22 cellular contexts compared by ENCODE assay signal in genomic region chr15:101322016-101322695, GRCh38.
"Had no signal": no experiment of that assay in that cellular context is flagged by ENCODE, and none has a peak within 500 bp of the region (broad histone marks: within the 10 kb centered on the region; RNA-seq: fewer than 3 reads in every experiment).

No MANE protein-coding gene starts in this region.

- ATAC-seq: K562, Right ventricle myocardium inferior, T-cell had no signal

- H3K36me3 ChIP-seq: brain microvascular endothelial cell had no signal

- H3K36me3 Mint-ChIP-seq: activated naive CD4-positive, alpha-beta T cell treated with anti-CD3 and anti-CD28 coated beads, Interleukin-2, amount 10 ng/mL, durations not matched to agents 7 days and 5 days; T-cell had no signal

- H3K4me3 ChIP-seq: K562, SK-N-MC had no signal

- H3K9me3 Mint-ChIP-seq: activated naive CD4-positive, alpha-beta T cell treated with anti-CD3 and anti-CD28 coated beads, Interleukin-2, amount 10 ng/mL, durations not matched to agents 7 days and 5 days; activated naive CD8-positive, alpha-beta T cell treated with anti-CD3 and anti-CD28 coated beads for 36 hours; activated T-cell treated with anti-CD3 and anti-CD28 coated beads, Interleukin-2, amount 50 U/mL, for 72 hours; activated T-helper 2 cell treated with anti-CD3 and anti-CD28 coated beads, Interferon-gamma antibody, Interleukin-2, Interleukin-4, amounts not matched to agents 10 μg/mL and 5 μg/mL and 100 μg/mL, durations not matched to agents 14 hours and 24 hours and 36 hours; T-cell had no signal

- H3K27ac Mint-ChIP-seq: activated naive CD8-positive, alpha-beta T cell treated with anti-CD3 and anti-CD28 coated beads for 36 hours; activated T-cell treated with anti-CD3 and anti-CD28 coated beads, Interleukin-2, amount 50 U/mL, for 72 hours; activated T-helper 2 cell treated with anti-CD3 and anti-CD28 coated beads, Interferon-gamma antibody, Interleukin-2, Interleukin-4, amounts not matched to agents 10 μg/mL and 5 μg/mL and 100 μg/mL, durations not matched to agents 14 hours and 24 hours and 36 hours had no signal

- H3K27ac ChIP-seq: brain microvascular endothelial cell, SK-N-MC, VCaP had no signal

- H3K27me3 Mint-ChIP-seq: activated naive CD8-positive, alpha-beta T cell treated with anti-CD3 and anti-CD28 coated beads for 36 hours had no signal

- DNase-seq: activated CD4-positive, alpha-beta T cell treated with anti-CD3 and anti-CD28 coated beads, Interleukin-2, amount 50 U/mL, for 48 hours; activated CD8-positive, alpha-beta memory T cell treated with anti-CD3 and anti-CD28 coated beads for 24 hours; activated gamma-delta T cell treated with Interleukin-2 at 50 U/mL for 16 hours; activated naive CD4-positive, alpha-beta T cell treated with anti-CD3 and anti-CD28 coated beads, Interleukin-2, amount 10 ng/mL, durations not matched to agents 7 days and 5 days; activated naive CD8-positive, alpha-beta T cell treated with anti-CD3 and anti-CD28 coated beads for 36 hours; brain microvascular endothelial cell; NCI-H1092; NCI-H1417; NCI-H1694; NCI-H2029; NCI-H2107; NCI-H2171 treated with DMSO at 0.1 percent for 48 hours; NCI-H226; NCI-H526; NCI-H774; T-cell had no signal

- H3K4me3 Mint-ChIP-seq: activated naive CD4-positive, alpha-beta T cell treated with anti-CD3 and anti-CD28 coated beads, Interleukin-2, amount 10 ng/mL, durations not matched to agents 7 days and 5 days; activated naive CD8-positive, alpha-beta T cell treated with anti-CD3 and anti-CD28 coated beads for 36 hours had no signal
